ENCODE assay signal across 14 cellular contexts in genomic region chr4:166274136-166274761, GRCh38.
"Had no signal": no experiment of that assay in that cellular context is flagged by ENCODE, and none has a peak within 500 bp of the region (broad histone marks: within the 10 kb centered on the region; RNA-seq: fewer than 3 reads in every experiment).

No MANE protein-coding gene starts in this region.

- H3K4me1 ChIP-seq: thyroid gland had no signal

- H3K4me3 ChIP-seq: cardiac muscle cell, hepatocyte, thyroid gland had no signal

- H3K27me3 ChIP-seq: cardiac muscle cell, hepatocyte, thyroid gland had no signal

- ATAC-seq: activated CD4-positive, CD25-positive, alpha-beta regulatory T cell treated with anti-CD3 and anti-CD28 coated beads, Interleukin-2, amount 50 U/mL, for 24 hours; esophagus mucosa; left lobe of liver; natural killer cell; stimulated activated effector memory CD8-positive, alpha-beta T cell treated with anti-CD3 and anti-CD28 coated beads, Interleukin-12 subunit alpha, Interleukin-12 subunit beta, amount 100 ng/mL, for 72 hours had no signal

- H3K4me3 Mint-ChIP-seq: activated naive CD4-positive, alpha-beta T cell treated with anti-CD3 and anti-CD28 coated beads, Interleukin-2, amount 10 ng/mL, durations not matched to agents 7 days and 5 days; natural killer cell; stimulated activated effector memory CD8-positive, alpha-beta T cell treated with anti-CD3 and anti-CD28 coated beads, Interleukin-12 subunit alpha, Interleukin-12 subunit beta, amount 100 ng/mL, for 72 hours had no signal

- H2AFZ ChIP-seq: hepatocyte had no signal

- H3K4me1 Mint-ChIP-seq: activated naive CD4-positive, alpha-beta T cell treated with anti-CD3 and anti-CD28 coated beads, Interleukin-2, amount 10 ng/mL, durations not matched to agents 7 days and 5 days; stimulated activated effector memory CD8-positive, alpha-beta T cell treated with anti-CD3 and anti-CD28 coated beads, Interleukin-12 subunit alpha, Interleukin-12 subunit beta, amount 100 ng/mL, for 72 hours had no signal

- H3K27ac Mint-ChIP-seq: activated naive CD4-positive, alpha-beta T cell treated with anti-CD3 and anti-CD28 coated beads, Interleukin-2, amount 10 ng/mL, durations not matched to agents 7 days and 5 days; natural killer cell; stimulated activated effector memory CD8-positive, alpha-beta T cell treated with anti-CD3 and anti-CD28 coated beads, Interleukin-12 subunit alpha, Interleukin-12 subunit beta, amount 100 ng/mL, for 72 hours had no signal

- H3K9me3 ChIP-seq: thyroid gland had no signal

- H3K27ac ChIP-seq: cardiac muscle cell, hepatocyte, thyroid gland had no signal

- H3K4me2 ChIP-seq: hepatocyte had no signal

- DNase-seq: activated naive CD4-positive, alpha-beta T cell treated with anti-CD3 and anti-CD28 coated beads, Interleukin-2, amount 10 ng/mL, durations not matched to agents 7 days and 5 days; activated T-cell treated with anti-CD3 and anti-CD28 coated beads, Interleukin-2, amount 50 U/mL, for 1 hour; natural killer cell; T-helper 9 cell; thyroid gland had no signal

- FAIRE-seq: endometrium, keratinocyte, urothelium cell line had no signal

- H3K27me3 Mint-ChIP-seq: activated naive CD4-positive, alpha-beta T cell treated with anti-CD3 and anti-CD28 coated beads, Interleukin-2, amount 10 ng/mL, durations not matched to agents 7 days and 5 days had no signal

- H3K36me3 Mint-ChIP-seq: activated naive CD4-positive, alpha-beta T cell treated with anti-CD3 and anti-CD28 coated beads, Interleukin-2, amount 10 ng/mL, durations not matched to agents 7 days and 5 days; natural killer cell; stimulated activated effector memory CD8-positive, alpha-beta T cell treated with anti-CD3 and anti-CD28 coated beads, Interleukin-12 subunit alpha, Interleukin-12 subunit beta, amount 100 ng/mL, for 72 hours had no signal

- H3K36me3 ChIP-seq: cardiac muscle cell, thyroid gland had no signal
